ENCODE assay signal across 1 cellular context in the genomic region with DNA sequence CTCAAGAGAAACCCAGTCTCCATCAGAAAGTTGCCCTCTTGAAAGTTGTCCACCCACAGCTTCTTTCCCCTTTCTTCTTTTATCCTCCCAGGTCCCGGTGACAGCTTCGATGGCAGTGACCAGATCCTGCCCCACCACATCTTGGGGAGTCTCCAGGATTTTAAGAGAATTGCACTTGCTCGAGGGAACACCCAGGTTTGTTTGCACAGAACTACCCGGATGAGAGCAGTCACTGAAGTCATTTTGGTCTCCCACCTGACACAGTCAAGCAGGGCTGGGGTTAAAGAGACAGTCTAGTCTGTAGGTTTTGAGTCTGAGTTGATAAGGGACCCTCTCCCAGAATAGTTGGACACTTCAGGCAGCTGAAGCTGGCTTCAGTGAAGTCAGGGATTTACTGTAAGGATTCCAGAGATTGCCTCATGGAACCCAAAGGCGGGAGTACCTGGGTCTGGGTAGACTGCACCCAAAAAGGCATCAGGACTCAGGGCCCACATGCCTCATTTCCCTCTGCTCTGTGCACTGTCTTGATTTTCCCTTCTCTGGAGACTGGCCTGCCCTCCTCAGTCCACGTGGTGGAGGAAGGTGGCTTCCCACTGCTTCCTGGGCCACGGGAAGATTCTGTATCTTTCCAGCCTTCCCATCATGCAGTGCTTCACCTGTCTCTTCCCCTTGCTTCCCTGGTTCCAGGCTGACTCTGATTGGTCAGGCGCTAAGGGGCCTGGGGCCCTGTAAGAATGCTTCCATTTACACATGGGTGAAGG.
TF ChIP-seq lines count a peak whose summit lies in the region.

No MANE protein-coding gene starts in this region.

TF ChIP-seq in HepG2, 621 proteins besides CTCF, POLR2A, EP300 and RAD21 (continues in another document):
- TF ChIP-seq, protein P1, sequence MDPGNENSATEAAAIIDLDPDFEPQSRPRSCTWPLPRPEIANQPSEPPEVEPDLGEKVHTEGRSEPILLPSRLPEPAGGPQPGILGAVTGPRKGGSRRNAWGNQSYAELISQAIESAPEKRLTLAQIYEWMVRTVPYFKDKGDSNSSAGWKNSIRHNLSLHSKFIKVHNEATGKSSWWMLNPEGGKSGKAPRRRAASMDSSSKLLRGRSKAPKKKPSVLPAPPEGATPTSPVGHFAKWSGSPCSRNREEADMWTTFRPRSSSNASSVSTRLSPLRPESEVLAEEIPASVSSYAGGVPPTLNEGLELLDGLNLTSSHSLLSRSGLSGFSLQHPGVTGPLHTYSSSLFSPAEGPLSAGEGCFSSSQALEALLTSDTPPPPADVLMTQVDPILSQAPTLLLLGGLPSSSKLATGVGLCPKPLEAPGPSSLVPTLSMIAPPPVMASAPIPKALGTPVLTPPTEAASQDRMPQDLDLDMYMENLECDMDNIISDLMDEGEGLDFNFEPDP (CRISPR knock-in tag; conservative IDR thresholded peaks at IDR 0.05) = no peak
- TF ChIP-seq, protein P2, sequence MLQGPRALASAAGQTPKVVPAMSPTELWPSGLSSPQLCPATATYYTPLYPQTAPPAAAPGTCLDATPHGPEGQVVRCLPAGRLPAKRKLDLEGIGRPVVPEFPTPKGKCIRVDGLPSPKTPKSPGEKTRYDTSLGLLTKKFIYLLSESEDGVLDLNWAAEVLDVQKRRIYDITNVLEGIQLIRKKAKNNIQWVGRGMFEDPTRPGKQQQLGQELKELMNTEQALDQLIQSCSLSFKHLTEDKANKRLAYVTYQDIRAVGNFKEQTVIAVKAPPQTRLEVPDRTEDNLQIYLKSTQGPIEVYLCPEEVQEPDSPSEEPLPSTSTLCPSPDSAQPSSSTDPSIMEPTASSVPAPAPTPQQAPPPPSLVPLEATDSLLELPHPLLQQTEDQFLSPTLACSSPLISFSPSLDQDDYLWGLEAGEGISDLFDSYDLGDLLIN (CRISPR knock-in tag; IDR thresholded peaks at IDR 0.05; ENCODE audit: borderline replicate concordance) = no peak
- TF ChIP-seq IRF2 (CRISPR knock-in tag; IDR thresholded peaks at IDR 0.05) = peak; percentile 7; the same call in 1 of the 2 replicates
- TF ChIP-seq ZNF253 (CRISPR knock-in tag; IDR thresholded peaks at IDR 0.05; ENCODE audit: borderline replicate concordance) = 0 out of 2 replicates have a peak, but pooled peaks have one; percentile 1
- 0 out of 2 replicates have a peak, but pooled peaks have one; percentile 9 for TF ChIP-seq KMT2A (CRISPR knock-in tag; IDR thresholded peaks at IDR 0.05)
- no peak; the same call in 1 of the 2 replicates for TF ChIP-seq ZNF792 (CRISPR knock-in tag; IDR thresholded peaks at IDR 0.05)
- TF ChIP-seq TARDBP (CRISPR knock-in tag; IDR thresholded peaks at IDR 0.05) = 0 out of 2 replicates have a peak, but pooled peaks have one; percentile 30
- TF ChIP-seq PHF20 (CRISPR knock-in tag; IDR thresholded peaks at IDR 0.05) = 0 out of 2 replicates have a peak, but pooled peaks have one; percentile 35
- no peak for TF ChIP-seq SMAD3 (CRISPR knock-in tag; IDR thresholded peaks at IDR 0.05)
- TF ChIP-seq CREB1 (IDR thresholded peaks at IDR 0.05) = no peak
- no peak for TF ChIP-seq CREB1 (CRISPR knock-in tag; IDR thresholded peaks at IDR 0.05)
- TF ChIP-seq CEBPB (IDR thresholded peaks at IDR 0.05; ENCODE audit: borderline replicate concordance, low read depth, low read length) = no peak
- TF ChIP-seq, protein P3, sequence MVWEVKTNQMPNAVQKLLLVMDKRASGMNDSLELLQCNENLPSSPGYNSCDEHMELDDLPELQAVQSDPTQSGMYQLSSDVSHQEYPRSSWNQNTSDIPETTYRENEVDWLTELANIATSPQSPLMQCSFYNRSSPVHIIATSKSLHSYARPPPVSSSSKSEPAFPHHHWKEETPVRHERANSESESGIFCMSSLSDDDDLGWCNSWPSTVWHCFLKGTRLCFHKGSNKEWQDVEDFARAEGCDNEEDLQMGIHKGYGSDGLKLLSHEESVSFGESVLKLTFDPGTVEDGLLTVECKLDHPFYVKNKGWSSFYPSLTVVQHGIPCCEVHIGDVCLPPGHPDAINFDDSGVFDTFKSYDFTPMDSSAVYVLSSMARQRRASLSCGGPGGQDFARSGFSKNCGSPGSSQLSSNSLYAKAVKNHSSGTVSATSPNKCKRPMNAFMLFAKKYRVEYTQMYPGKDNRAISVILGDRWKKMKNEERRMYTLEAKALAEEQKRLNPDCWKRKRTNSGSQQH (CRISPR knock-in tag; IDR thresholded peaks at IDR 0.05; ENCODE audit: low read depth) = no peak
- peak; percentile 52; the same call in 1 of the 2 replicates for TF ChIP-seq BORCS8-MEF2B (CRISPR knock-in tag; IDR thresholded peaks at IDR 0.05)
- 0 out of 2 replicates have a peak, but pooled peaks have one; percentile 5 for TF ChIP-seq ZNF563 (CRISPR knock-in tag; IDR thresholded peaks at IDR 0.05)
- TF ChIP-seq, protein P4, sequence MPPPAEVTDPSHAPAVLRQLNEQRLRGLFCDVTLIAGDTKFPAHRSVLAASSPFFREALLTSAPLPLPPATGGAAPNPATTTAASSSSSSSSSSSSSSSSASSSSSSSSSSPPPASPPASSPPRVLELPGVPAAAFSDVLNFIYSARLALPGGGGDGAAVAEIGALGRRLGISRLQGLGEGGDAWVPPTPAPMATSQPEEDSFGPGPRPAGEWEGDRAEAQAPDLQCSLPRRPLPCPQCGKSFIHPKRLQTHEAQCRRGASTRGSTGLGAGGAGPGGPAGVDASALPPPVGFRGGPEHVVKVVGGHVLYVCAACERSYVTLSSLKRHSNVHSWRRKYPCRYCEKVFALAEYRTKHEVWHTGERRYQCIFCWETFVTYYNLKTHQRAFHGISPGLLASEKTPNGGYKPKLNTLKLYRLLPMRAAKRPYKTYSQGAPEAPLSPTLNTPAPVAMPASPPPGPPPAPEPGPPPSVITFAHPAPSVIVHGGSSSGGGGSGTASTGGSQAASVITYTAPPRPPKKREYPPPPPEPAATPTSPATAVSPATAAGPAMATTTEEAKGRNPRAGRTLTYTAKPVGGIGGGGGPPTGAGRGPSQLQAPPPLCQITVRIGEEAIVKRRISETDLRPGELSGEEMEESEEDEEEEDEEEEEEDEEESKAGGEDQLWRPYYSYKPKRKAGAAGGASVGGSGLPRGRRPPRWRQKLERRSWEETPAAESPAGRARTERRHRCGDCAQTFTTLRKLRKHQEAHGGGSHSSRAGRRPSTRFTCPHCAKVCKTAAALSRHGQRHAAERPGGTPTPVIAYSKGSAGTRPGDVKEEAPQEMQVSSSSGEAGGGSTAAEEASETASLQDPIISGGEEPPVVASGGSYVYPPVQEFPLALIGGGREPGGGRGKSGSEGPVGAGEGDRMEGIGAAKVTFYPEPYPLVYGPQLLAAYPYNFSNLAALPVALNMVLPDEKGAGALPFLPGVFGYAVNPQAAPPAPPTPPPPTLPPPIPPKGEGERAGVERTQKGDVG (CRISPR knock-in tag; IDR thresholded peaks at IDR 0.05; ENCODE audit: borderline replicate concordance) = 0 out of 2 replicates have a peak, but pooled peaks have one; percentile 46
- TF ChIP-seq SOX6 (IDR thresholded peaks at IDR 0.05) = no peak
- TF ChIP-seq SOX6 (CRISPR knock-in tag; IDR thresholded peaks at IDR 0.05) = no peak
- TF ChIP-seq ARNT2 (CRISPR knock-in tag; IDR thresholded peaks at IDR 0.05; ENCODE audit: low read depth) = no peak
- TF ChIP-seq, protein P5, sequence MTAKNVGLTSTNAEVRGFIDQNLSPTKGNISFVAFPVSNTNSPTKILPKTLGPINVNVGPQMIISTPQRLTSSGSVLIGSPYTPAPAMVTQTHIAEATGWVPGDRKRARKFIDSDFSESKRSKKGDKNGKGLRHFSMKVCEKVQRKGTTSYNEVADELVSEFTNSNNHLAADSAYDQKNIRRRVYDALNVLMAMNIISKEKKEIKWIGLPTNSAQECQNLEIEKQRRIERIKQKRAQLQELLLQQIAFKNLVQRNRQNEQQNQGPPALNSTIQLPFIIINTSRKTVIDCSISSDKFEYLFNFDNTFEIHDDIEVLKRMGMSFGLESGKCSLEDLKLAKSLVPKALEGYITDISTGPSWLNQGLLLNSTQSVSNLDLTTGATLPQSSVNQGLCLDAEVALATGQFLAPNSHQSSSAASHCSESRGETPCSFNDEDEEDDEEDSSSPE (CRISPR knock-in tag; IDR thresholded peaks at IDR 0.05) = peak; percentile 13; the same call in 1 of the 2 replicates
- TF ChIP-seq KDM5B (CRISPR knock-in tag; IDR thresholded peaks at IDR 0.05; ENCODE audit: borderline replicate concordance) = 0 out of 2 replicates have a peak, but pooled peaks have one; percentile 49
- peak; percentile 26; the same call in 1 of the 2 replicates for TF ChIP-seq FOSL2 (CRISPR knock-in tag; IDR thresholded peaks at IDR 0.05)
- 0 out of 2 replicates have a peak, but pooled peaks have one; percentile 53 for TF ChIP-seq ZNF550 (CRISPR knock-in tag; IDR thresholded peaks at IDR 0.05; ENCODE audit: borderline replicate concordance)
- TF ChIP-seq, protein P6, sequence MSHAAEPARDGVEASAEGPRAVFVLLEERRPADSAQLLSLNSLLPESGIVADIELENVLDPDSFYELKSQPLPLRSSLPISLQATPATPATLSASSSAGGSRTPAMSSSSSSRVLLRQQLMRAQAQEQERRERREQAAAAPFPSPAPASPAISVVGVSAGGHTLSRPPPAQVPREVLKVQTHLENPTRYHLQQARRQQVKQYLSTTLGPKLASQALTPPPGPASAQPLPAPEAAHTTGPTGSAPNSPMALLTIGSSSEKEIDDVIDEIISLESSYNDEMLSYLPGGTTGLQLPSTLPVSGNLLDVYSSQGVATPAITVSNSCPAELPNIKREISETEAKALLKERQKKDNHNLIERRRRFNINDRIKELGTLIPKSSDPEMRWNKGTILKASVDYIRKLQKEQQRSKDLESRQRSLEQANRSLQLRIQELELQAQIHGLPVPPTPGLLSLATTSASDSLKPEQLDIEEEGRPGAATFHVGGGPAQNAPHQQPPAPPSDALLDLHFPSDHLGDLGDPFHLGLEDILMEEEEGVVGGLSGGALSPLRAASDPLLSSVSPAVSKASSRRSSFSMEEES (CRISPR knock-in tag; IDR thresholded peaks at IDR 0.05) = peak; percentile 1; the same call in 1 of the 2 replicates
- TF ChIP-seq SMAD9 (CRISPR knock-in tag; IDR thresholded peaks at IDR 0.05) = no peak
- TF ChIP-seq NFIB (CRISPR knock-in tag; IDR thresholded peaks at IDR 0.05; ENCODE audit: borderline replicate concordance) = no peak
- TF ChIP-seq TBX3 (IDR thresholded peaks at IDR 0.05; ENCODE audit: borderline replicate concordance) = no peak
- TF ChIP-seq ZNF709 (CRISPR knock-in tag; IDR thresholded peaks at IDR 0.05) = no peak
- TF ChIP-seq ZFP41 (CRISPR knock-in tag; IDR thresholded peaks at IDR 0.05; ENCODE audit: borderline replicate concordance) = peak; percentile 92; the same call in 1 of the 2 replicates
- TF ChIP-seq POLR2AphosphoS5 (IDR thresholded peaks at IDR 0.05; ENCODE audit: low read depth, low read length) = peak; percentile 24; the same call in 1 of the 2 replicates
- no peak for TF ChIP-seq CCAR2 (optimal IDR thresholded peaks at IDR 0.05; ENCODE audit: low read depth, low read length)
- TF ChIP-seq HNRNPH1 (optimal IDR thresholded peaks at IDR 0.05; ENCODE audit: low read depth, low read length) = no peak
- TF ChIP-seq, protein P7, sequence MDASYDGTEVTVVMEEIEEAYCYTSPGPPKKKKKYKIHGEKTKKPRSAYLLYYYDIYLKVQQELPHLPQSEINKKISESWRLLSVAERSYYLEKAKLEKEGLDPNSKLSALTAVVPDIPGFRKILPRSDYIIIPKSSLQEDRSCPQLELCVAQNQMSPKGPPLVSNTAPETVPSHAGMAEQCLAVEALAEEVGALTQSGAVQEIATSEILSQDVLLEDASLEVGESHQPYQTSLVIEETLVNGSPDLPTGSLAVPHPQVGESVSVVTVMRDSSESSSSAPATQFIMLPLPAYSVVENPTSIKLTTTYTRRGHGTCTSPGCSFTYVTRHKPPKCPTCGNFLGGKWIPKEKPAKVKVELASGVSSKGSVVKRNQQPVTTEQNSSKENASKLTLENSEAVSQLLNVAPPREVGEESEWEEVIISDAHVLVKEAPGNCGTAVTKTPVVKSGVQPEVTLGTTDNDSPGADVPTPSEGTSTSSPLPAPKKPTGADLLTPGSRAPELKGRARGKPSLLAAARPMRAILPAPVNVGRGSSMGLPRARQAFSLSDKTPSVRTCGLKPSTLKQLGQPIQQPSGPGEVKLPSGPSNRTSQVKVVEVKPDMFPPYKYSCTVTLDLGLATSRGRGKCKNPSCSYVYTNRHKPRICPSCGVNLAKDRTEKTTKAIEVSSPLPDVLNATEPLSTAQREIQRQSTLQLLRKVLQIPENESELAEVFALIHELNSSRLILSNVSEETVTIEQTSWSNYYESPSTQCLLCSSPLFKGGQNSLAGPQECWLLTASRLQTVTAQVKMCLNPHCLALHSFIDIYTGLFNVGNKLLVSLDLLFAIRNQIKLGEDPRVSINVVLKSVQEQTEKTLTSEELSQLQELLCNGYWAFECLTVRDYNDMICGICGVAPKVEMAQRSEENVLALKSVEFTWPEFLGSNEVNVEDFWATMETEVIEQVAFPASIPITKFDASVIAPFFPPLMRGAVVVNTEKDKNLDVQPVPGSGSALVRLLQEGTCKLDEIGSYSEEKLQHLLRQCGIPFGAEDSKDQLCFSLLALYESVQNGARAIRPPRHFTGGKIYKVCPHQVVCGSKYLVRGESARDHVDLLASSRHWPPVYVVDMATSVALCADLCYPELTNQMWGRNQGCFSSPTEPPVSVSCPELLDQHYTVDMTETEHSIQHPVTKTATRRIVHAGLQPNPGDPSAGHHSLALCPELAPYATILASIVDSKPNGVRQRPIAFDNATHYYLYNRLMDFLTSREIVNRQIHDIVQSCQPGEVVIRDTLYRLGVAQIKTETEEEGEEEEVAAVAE (CRISPR knock-in tag; IDR thresholded peaks at IDR 0.05; ENCODE audit: borderline replicate concordance) = no peak
- 0 out of 2 replicates have a peak, but pooled peaks have one; percentile 9 for TF ChIP-seq HMG20B (CRISPR knock-in tag; conservative IDR thresholded peaks at IDR 0.05)
- TF ChIP-seq TP53 (CRISPR knock-in tag; conservative IDR thresholded peaks at IDR 0.05) = no peak
- 0 out of 2 replicates have a peak, but pooled peaks have one; percentile 38 for TF ChIP-seq KAT8 (CRISPR knock-in tag; IDR thresholded peaks at IDR 0.05)
- peak; percentile 33; the same call in 1 of the 2 replicates for TF ChIP-seq GATA4 (IDR thresholded peaks at IDR 0.05; ENCODE audit: borderline replicate concordance, low read depth)
- 0 out of 2 replicates have a peak, but pooled peaks have one; percentile 65 for TF ChIP-seq ZNF230 (CRISPR knock-in tag; IDR thresholded peaks at IDR 0.05)
- no peak for TF ChIP-seq CHD2 (IDR thresholded peaks at IDR 0.05; ENCODE audit: low read depth, low read length)
- peak; percentile 49; the same call in 1 of the 2 replicates for TF ChIP-seq SNAI1 (CRISPR knock-in tag; IDR thresholded peaks at IDR 0.05; ENCODE audit: borderline replicate concordance)
- TF ChIP-seq ZBTB42 (CRISPR knock-in tag; IDR thresholded peaks at IDR 0.05) = no peak
- no peak for TF ChIP-seq ZNF883 (CRISPR knock-in tag; IDR thresholded peaks at IDR 0.05; ENCODE audit: not compliant biosample characterization)
- TF ChIP-seq HIVEP1 (CRISPR knock-in tag; IDR thresholded peaks at IDR 0.05) = no peak
- no peak for TF ChIP-seq IKZF1 (IDR thresholded peaks at IDR 0.05)
- 0 out of 2 replicates have a peak, but pooled peaks have one; percentile 19 for TF ChIP-seq ZNF510 (CRISPR knock-in tag; IDR thresholded peaks at IDR 0.05; ENCODE audit: low read depth)
- TF ChIP-seq SIX4 (CRISPR knock-in tag; IDR thresholded peaks at IDR 0.05) = 0 out of 2 replicates have a peak, but pooled peaks have one; percentile 8
- TF ChIP-seq CHD4 (IDR thresholded peaks at IDR 0.05; ENCODE audit: borderline replicate concordance, low read length) = no peak
- TF ChIP-seq SRSF4 (IDR thresholded peaks at IDR 0.05; ENCODE audit: low read depth, low read length, poor library complexity, severe bottlenecking) = no peak
